Comparison of ENCODE assay signal across 9 cellular contexts in genomic region chr6:87789198-87789899, GRCh38.
DNase-seq lines count a peak whose midpoint lies in the region; ATAC-seq and TF ChIP-seq lines count a peak whose summit lies in the region.
"Had no signal": no experiment of that assay in that cellular context is flagged by ENCODE, and none has a peak within 500 bp of the region (broad histone marks: within the 10 kb centered on the region; RNA-seq: fewer than 3 reads in every experiment).

No MANE protein-coding gene starts in this region.

- H3K9me3 Mint-ChIP-seq in stimulated activated naive CD8-positive, alpha-beta T cell treated with anti-CD3 and anti-CD28 coated beads, Interleukin-15, amount 100 ng/mL, for 72 hours = no peaks in the 10 kb centered on the region
- peaks cover 3% of the 10 kb centered on the region for H3K9me3 Mint-ChIP-seq in activated CD8-positive, alpha-beta memory T cell treated with anti-CD3 and anti-CD28 coated beads, Interleukin-2, amount 10 ng/mL, durations not matched to agents 7 days and 5 days (ENCODE audit: low read depth)

- H3K27ac Mint-ChIP-seq in stimulated activated naive CD8-positive, alpha-beta T cell treated with anti-CD3 and anti-CD28 coated beads, Interleukin-15, amount 100 ng/mL, for 72 hours = no peak overlapping the region
- H3K27ac Mint-ChIP-seq in activated CD8-positive, alpha-beta memory T cell treated with anti-CD3 and anti-CD28 coated beads, Interleukin-2, amount 10 ng/mL, durations not matched to agents 7 days and 5 days = no peak overlapping the region
- H3K27ac Mint-ChIP-seq: activated naive CD8-positive, alpha-beta T cell had no signal

- H3K27me3 ChIP-seq in gastroesophageal sphincter = no peaks in the 10 kb centered on the region

- DNase-seq in HPDE6-E6E7 (ENCODE audit: extremely low spot score) (peak; percentile 87), SK-N-MC (ENCODE audit: low read depth, low spot score) (peak; percentile 70), smooth muscle cell of the brain vasculature (ENCODE audit: low read depth, low spot score) (peak; percentile 20), cerebellum (ENCODE audit: low spot score) (no peak)
- no peak for DNase-seq in stimulated activated naive CD8-positive, alpha-beta T cell treated with anti-CD3 and anti-CD28 coated beads, Interleukin-15, amount 100 ng/mL, for 72 hours
- DNase-seq in activated CD8-positive, alpha-beta memory T cell treated with anti-CD3 and anti-CD28 coated beads, Interleukin-2, amount 10 ng/mL, durations not matched to agents 7 days and 5 days = no peak
- no peak for DNase-seq in effector CD8-positive, alpha-beta T cell (lab: John Stamatoyannopoulos, UW)

- WGBS in gastroesophageal sphincter (ENCODE audit: low coverage in 1 of 2), 2 donors = 73% methylated on average over 1 of the region's 2 CpGs; no CpG with 5 or more reads in 1 of the 2 donors

- CTCF ChIA-PET in activated CD8-positive, alpha-beta memory T cell treated with anti-CD3 and anti-CD28 coated beads, Interleukin-2, amount 10 ng/mL, durations not matched to agents 7 days and 5 days (lab: Charles Lee) = interaction anchor here (1.2 kb wide), 1 partner anchor 9 kb away, joined by 3 read pairs; no protein-coding TSS in a partner anchor

- H3K4me1 ChIP-seq in gastroesophageal sphincter = no peaks in the 10 kb centered on the region

- no peaks in the 10 kb centered on the region for H3K4me1 Mint-ChIP-seq in stimulated activated naive CD8-positive, alpha-beta T cell treated with anti-CD3 and anti-CD28 coated beads, Interleukin-15, amount 100 ng/mL, for 72 hours
- H3K4me1 Mint-ChIP-seq in activated CD8-positive, alpha-beta memory T cell treated with anti-CD3 and anti-CD28 coated beads, Interleukin-2, amount 10 ng/mL, durations not matched to agents 7 days and 5 days = no peaks in the 10 kb centered on the region

- H3K9me3 ChIP-seq in SK-N-MC (ENCODE audit: low read depth, low read length) = no peaks in the 10 kb centered on the region
- no peaks in the 10 kb centered on the region for H3K9me3 ChIP-seq in gastroesophageal sphincter

- no peak overlapping the region for H3K4me3 Mint-ChIP-seq in stimulated activated naive CD8-positive, alpha-beta T cell treated with anti-CD3 and anti-CD28 coated beads, Interleukin-15, amount 100 ng/mL, for 72 hours
- no peak overlapping the region for H3K4me3 Mint-ChIP-seq in activated CD8-positive, alpha-beta memory T cell treated with anti-CD3 and anti-CD28 coated beads, Interleukin-2, amount 10 ng/mL, durations not matched to agents 7 days and 5 days
- H3K4me3 Mint-ChIP-seq: activated naive CD8-positive, alpha-beta T cell had no signal

- H3K4me3 ChIP-seq in SK-N-MC (peak overlapping the region; percentile 49), gastroesophageal sphincter (no peak overlapping the region)

- peak overlapping the region; percentile 57; the same call in 1 of the 2 replicates for H3K27ac ChIP-seq in SK-N-MC
- H3K27ac ChIP-seq in gastroesophageal sphincter = no peak overlapping the region

- H3K9ac ChIP-seq in SK-N-MC (ENCODE audit: insufficient read length) = no peak overlapping the region

- H3K36me3 ChIP-seq in SK-N-MC (ENCODE audit: insufficient read depth, low read length) = no peaks in the 10 kb centered on the region
- no peaks in the 10 kb centered on the region for H3K36me3 ChIP-seq in gastroesophageal sphincter

- TF ChIP-seq POLR2A in gastroesophageal sphincter (IDR thresholded peaks at IDR 0.05) = no peak

- TF ChIP-seq EP300 in gastroesophageal sphincter (IDR thresholded peaks at IDR 0.05) = no peak

- no peaks in the 10 kb centered on the region for H3K36me3 Mint-ChIP-seq in activated CD8-positive, alpha-beta memory T cell treated with anti-CD3 and anti-CD28 coated beads, Interleukin-2, amount 10 ng/mL, durations not matched to agents 7 days and 5 days
- H3K36me3 Mint-ChIP-seq: activated naive CD8-positive, alpha-beta T cell had no signal

- H3K27me3 Mint-ChIP-seq in stimulated activated naive CD8-positive, alpha-beta T cell treated with anti-CD3 and anti-CD28 coated beads, Interleukin-15, amount 100 ng/mL, for 72 hours = peaks cover 15% of the 10 kb centered on the region
- peaks cover 22% of the 10 kb centered on the region for H3K27me3 Mint-ChIP-seq in activated CD8-positive, alpha-beta memory T cell treated with anti-CD3 and anti-CD28 coated beads, Interleukin-2, amount 10 ng/mL, durations not matched to agents 7 days and 5 days

- TF ChIP-seq CTCF in gastroesophageal sphincter (IDR thresholded peaks at IDR 0.05) = no peak

- ATAC-seq in gastroesophageal sphincter = peak; percentile 79
- ATAC-seq in stimulated activated naive CD8-positive, alpha-beta T cell treated with anti-CD3 and anti-CD28 coated beads, Interleukin-15, amount 100 ng/mL, for 72 hours = no peak
- no peak for ATAC-seq in activated CD8-positive, alpha-beta memory T cell treated with anti-CD3 and anti-CD28 coated beads, Interleukin-2, amount 10 ng/mL, durations not matched to agents 7 days and 5 days

Comparison
In these comparisons a context has a peak if more than half of its experiments do, and no peak if none do; other contexts are left out.
1. DNase-seq: peak in HPDE6-E6E7 (single experiment), SK-N-MC (single experiment) and smooth muscle cell of the brain vasculature (single experiment); none in cerebellum (single experiment), stimulated activated naive CD8-positive, alpha-beta T cell treated with anti-CD3 and anti-CD28 coated beads, Interleukin-15, amount 100 ng/mL, for 72 hours (0 of 2), activated CD8-positive, alpha-beta memory T cell treated with anti-CD3 and anti-CD28 coated beads, Interleukin-2, amount 10 ng/mL, durations not matched to agents 7 days and 5 days (single experiment) and effector CD8-positive, alpha-beta T cell (single experiment).